In genomic region chr12:56103066-56103711, GRCh38 we compare ENCODE assay signal across 6 cellular contexts. TPM values are rescaled to one million over a fixed set of nuclear protein-coding genes. Genes with fewer than 3 reads are reported as not detected.
A peak's percentile ranks its signal among the peaks of the same experiment; 100 is the strongest.
DNase-seq lines count a peak whose midpoint lies in the region; ATAC-seq and TF ChIP-seq lines count a peak whose summit lies in the region.

No MANE protein-coding gene starts in this region.

- H3K9me3 ChIP-seq in esophagus squamous epithelium (no peaks in the 10 kb centered on the region), thymus (ENCODE audit: control insufficient read depth) (no peaks in the 10 kb centered on the region)

- H3K4me1 ChIP-seq in esophagus squamous epithelium = peaks cover 10 to 61% (median 25%) of the 10 kb centered on the region in 3 donors
- H3K4me1 ChIP-seq in thymus (ENCODE audit: control insufficient read depth, insufficient read depth, low read length) = peaks cover 15% of the 10 kb centered on the region

- H3K27me3 Mint-ChIP-seq in activated T-cell treated with anti-CD3 and anti-CD28 coated beads, Interleukin-2, amount 50 U/mL, for 24 hours = no peaks in the 10 kb centered on the region

- H3K27me3 ChIP-seq in esophagus squamous epithelium (no peaks in the 10 kb centered on the region), thymus (ENCODE audit: control insufficient read depth, insufficient read depth) (no peaks in the 10 kb centered on the region)

- peak overlapping the region; percentile 99 for H3K27ac Mint-ChIP-seq in activated T-cell treated with anti-CD3 and anti-CD28 coated beads, Interleukin-2, amount 50 U/mL, for 24 hours

- 38 to 41% methylated on average over 6 of the region's 6 CpGs for WGBS in esophagus squamous epithelium, 2 donors
- WGBS in thymus = 42% methylated on average over 6 of the region's 6 CpGs

- no peak for ATAC-seq in GM19395 (IDR thresholded peaks at IDR 0.05; ENCODE audit: unreplicated experiment)

- no peak for TF ChIP-seq POLR2A in esophagus squamous epithelium (IDR thresholded peaks at IDR 0.05)

- intact Hi-C loops in esophagus squamous epithelium (cut with DNase I) = loop anchor here (10.0 kb wide), 1 partner anchor 58 kb away; the partner anchor contains the start of gene RPS26

- H3K4me3 Mint-ChIP-seq in activated T-cell treated with anti-CD3 and anti-CD28 coated beads, Interleukin-2, amount 50 U/mL, for 24 hours = peak overlapping the region; percentile 100

- peak overlapping the region; percentile 90 to 95 (median 94) for H3K27ac ChIP-seq in esophagus squamous epithelium
- peak overlapping the region; percentile 86 for H3K27ac ChIP-seq in thymus (ENCODE audit: low read depth)

- H3K36me3 ChIP-seq in esophagus squamous epithelium (peaks cover 0 to 66% (median 12%) of the 10 kb centered on the region in 3 donors), thymus (ENCODE audit: control insufficient read depth, insufficient read depth) (peaks cover 9% of the 10 kb centered on the region)

- no peak for TF ChIP-seq CTCF in esophagus squamous epithelium (IDR thresholded peaks at IDR 0.05)

- peaks cover 47% of the 10 kb centered on the region for H3K4me1 Mint-ChIP-seq in activated T-cell treated with anti-CD3 and anti-CD28 coated beads, Interleukin-2, amount 50 U/mL, for 24 hours (ENCODE audit: low read depth)

- peak overlapping the region; percentile 85 to 97 (median 89) for H3K4me3 ChIP-seq in esophagus squamous epithelium
- H3K4me3 ChIP-seq in thymus (ENCODE audit: low read length) = peak overlapping the region; percentile 84

- peaks cover 42% of the 10 kb centered on the region for H3K36me3 Mint-ChIP-seq in activated T-cell treated with anti-CD3 and anti-CD28 coated beads, Interleukin-2, amount 50 U/mL, for 24 hours (ENCODE audit: low read depth)

- no peak for DNase-seq in activated T-cell treated with anti-CD3 and anti-CD28 coated beads, Interleukin-2, amount 50 U/mL, for 24 hours
- no peak for DNase-seq in activated T-cell treated with anti-CD3 and anti-CD28 coated beads for 4 hours
- DNase-seq in esophagus squamous epithelium (lab: John Stamatoyannopoulos, UW) = no peak
- no peak for DNase-seq in hypothalamus (lab: John Stamatoyannopoulos, UW)

- H3K9me3 Mint-ChIP-seq in activated T-cell treated with anti-CD3 and anti-CD28 coated beads, Interleukin-2, amount 50 U/mL, for 24 hours = no peaks in the 10 kb centered on the region

RNA-seq across cellular contexts. Expression of gene PA2G4, which starts 1.2 kb away (rescaled TPM):
- total RNA-seq in esophagus squamous epithelium = 100 to 1,000 TPM in 3 of 4 donors, 10 to 100 TPM in 1; 89.3 to 206 (median 176) TPM
- 67.9 TPM for polyA plus RNA-seq in thymus

RNA-seq across cellular contexts. Expression of gene RPL41, which starts 13.2 kb away (rescaled TPM):
- 1,000 to 10,000 TPM in 3 of 4 donors, 100 to 1,000 TPM in 1; 966 to 4,641 (median 3,066) TPM for total RNA-seq in esophagus squamous epithelium
- polyA plus RNA-seq in thymus = 5,569 TPM

RNA-seq across cellular contexts. Expression of gene ZC3H10, which starts 14.9 kb away (rescaled TPM):
- total RNA-seq in esophagus squamous epithelium = 1 to 10 TPM; 1.5 to 3.8 (median 2.3) TPM
- polyA plus RNA-seq in thymus = 3.1 TPM

RNA-seq across cellular contexts. Expression of gene ERBB3, which starts 23.2 kb away (rescaled TPM):
- total RNA-seq in esophagus squamous epithelium = 100 to 1,000 TPM in 1 of 4 donors, 10 to 100 TPM in 3; 36.0 to 125 (median 82.8) TPM
- 4.3 TPM for polyA plus RNA-seq in thymus

RNA-seq across cellular contexts. Expression of gene ESYT1, which starts 24.9 kb away (rescaled TPM):
- total RNA-seq in esophagus squamous epithelium = 10 to 100 TPM; 42.6 to 70.8 (median 62.5) TPM
- polyA plus RNA-seq in thymus = 39.2 TPM
